Comparison of ENCODE assay signal across 8 cellular contexts in the genomic region with DNA sequence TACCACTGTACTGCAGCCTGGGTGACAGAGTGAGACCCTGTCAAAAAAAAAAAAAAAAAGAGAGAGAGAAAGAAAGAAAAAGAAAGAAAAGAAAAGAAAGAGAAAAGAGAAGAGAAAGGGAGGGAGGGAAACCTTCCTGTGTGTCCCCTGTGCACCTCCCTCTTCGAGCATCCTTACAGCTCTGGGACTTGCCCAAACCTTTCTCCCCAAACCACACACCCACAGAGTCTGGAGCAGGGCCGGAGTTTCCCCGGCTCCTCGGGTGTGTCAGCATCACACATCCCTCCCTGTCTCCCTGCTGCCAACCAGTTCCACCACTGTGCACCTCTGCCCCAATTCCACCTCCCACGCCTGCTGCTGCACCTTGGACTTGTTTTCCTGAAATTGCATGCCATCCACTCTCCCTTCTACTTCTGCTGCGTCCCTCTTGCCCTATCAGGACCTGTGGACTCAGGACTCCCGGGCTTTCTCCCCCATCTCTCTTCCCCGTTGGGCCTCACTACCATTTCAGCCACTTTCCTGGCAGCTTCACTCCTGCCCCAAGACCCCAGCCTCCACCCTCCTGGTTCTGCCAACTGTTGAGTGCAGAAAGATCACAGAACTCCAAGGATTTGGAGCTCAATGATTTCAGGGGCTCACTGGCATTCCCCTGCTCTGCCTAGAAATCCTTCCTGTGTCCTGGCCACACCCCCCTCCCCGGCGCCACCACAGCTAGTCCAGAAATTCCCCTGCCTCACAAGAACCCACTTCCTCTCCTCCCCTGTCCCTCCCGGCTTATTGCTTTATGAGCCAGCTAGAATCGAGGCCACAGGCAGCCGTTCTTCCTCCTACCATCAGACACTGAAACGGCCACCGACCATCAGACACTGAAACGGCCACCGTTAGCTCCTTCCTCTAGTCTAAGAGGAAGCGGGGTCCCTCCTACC. TPM values are rescaled to one million over a fixed set of nuclear protein-coding genes. Genes with fewer than 3 reads are reported as not detected.
DNase-seq lines count a peak whose midpoint lies in the region; FAIRE-seq and TF ChIP-seq lines count a peak whose summit lies in the region.

No MANE protein-coding gene starts in this region.

- H3K4me1 Mint-ChIP-seq in CD4-positive, alpha-beta memory T cell, result peaks cover 10 to 26% (median 15%) of the 10 kb centered on the region in 4 donors
- H3K4me1 Mint-ChIP-seq in activated CD4-positive, alpha-beta memory T cell treated with anti-CD3 and anti-CD28 coated beads, Interleukin-2, amount 10 ng/mL, durations not matched to agents 7 days and 5 days, result peaks cover 17% of the 10 kb centered on the region

- H3K36me3 ChIP-seq in CD4-positive, alpha-beta memory T cell (ENCODE audit: insufficient read depth, low read length), result peaks cover 3% of the 10 kb centered on the region
- H3K36me3 ChIP-seq in left ventricle myocardium inferior, result peaks cover 24% of the 10 kb centered on the region
- H3K36me3 ChIP-seq in HAP-1 (replicated peaks), result no peaks in the 10 kb centered on the region; the same call in 1 of the 2 replicates

- peak in 3 of 5 donors; percentile 15 to 23 (median 17) for DNase-seq in CD4-positive, alpha-beta memory T cell
- DNase-seq in HTR-8/SVneo (ENCODE audit: insufficient read length, low spot score) (peak; percentile 78), left ventricle myocardium inferior (no peak), HAP-1 (ENCODE audit: low spot score in 2 of 2) (no peak), SHP77 (lab: John Stamatoyannopoulos, UW) (no peak), DMS114 treated with DMSO at 0.1 percent for 48 hours (lab: John Stamatoyannopoulos, UW; ENCODE audit: unreplicated experiment) (no peak)
- peak; percentile 36 for DNase-seq in activated CD4-positive, alpha-beta memory T cell treated with anti-CD3 and anti-CD28 coated beads, Interleukin-2, amount 10 ng/mL, durations not matched to agents 7 days and 5 days
- DNase-seq in stimulated activated CD4-positive, alpha-beta T cell treated with anti-CD3 and anti-CD28 coated beads, Interleukin-4, amount 100 ng/mL, for 24 hours, result peak; percentile 42

- H3K27ac ChIP-seq in CD4-positive, alpha-beta memory T cell (ENCODE audit: low read depth, low read length), result peak overlapping the region; percentile 48
- peak overlapping the region; percentile 30 for H3K27ac ChIP-seq in left ventricle myocardium inferior (replicated peaks)

- H3K4me1 ChIP-seq in CD4-positive, alpha-beta memory T cell (ENCODE audit: insufficient read depth, low read length), result peaks cover 14% of the 10 kb centered on the region
- H3K4me1 ChIP-seq in left ventricle myocardium inferior, result peaks cover 12% of the 10 kb centered on the region
- peaks cover 6% of the 10 kb centered on the region; the same call in 1 of the 2 replicates for H3K4me1 ChIP-seq in HAP-1

- H3K9me3 Mint-ChIP-seq in CD4-positive, alpha-beta memory T cell, result no peaks in the 10 kb centered on the region
- no peaks in the 10 kb centered on the region for H3K9me3 Mint-ChIP-seq in activated CD4-positive, alpha-beta memory T cell treated with anti-CD3 and anti-CD28 coated beads, Interleukin-2, amount 10 ng/mL, durations not matched to agents 7 days and 5 days

- no peak for TF ChIP-seq CTCF in left ventricle myocardium inferior (IDR thresholded peaks at IDR 0.05; ENCODE audit: borderline replicate concordance)

- FAIRE-seq in HTR-8/SVneo (lab: Jason Lieb, UNC), result peak; percentile 67

- in situ Hi-C loops in HAP-1 (cut with MboI; ENCODE audit: low sequenced_read_pairs), result no loop called here

- peaks cover 3 to 4% of the 10 kb centered on the region in 2 donors for H3K36me3 Mint-ChIP-seq in CD4-positive, alpha-beta memory T cell
- H3K36me3 Mint-ChIP-seq in activated CD4-positive, alpha-beta memory T cell treated with anti-CD3 and anti-CD28 coated beads, Interleukin-2, amount 10 ng/mL, durations not matched to agents 7 days and 5 days (ENCODE audit: low read depth), result peaks cover 9% of the 10 kb centered on the region

- H3K4me3 ChIP-seq in CD4-positive, alpha-beta memory T cell (ENCODE audit: low read length in 2 of 2), result peak overlapping the region in 1 of 2 donors; percentile 2
- H3K4me3 ChIP-seq in left ventricle myocardium inferior (no peak overlapping the region), HAP-1 (no peak overlapping the region)

- H3K27ac Mint-ChIP-seq in CD4-positive, alpha-beta memory T cell, result peak overlapping the region; percentile 71 to 94 (median 88)
- peak overlapping the region; percentile 73 for H3K27ac Mint-ChIP-seq in activated CD4-positive, alpha-beta memory T cell treated with anti-CD3 and anti-CD28 coated beads, Interleukin-2, amount 10 ng/mL, durations not matched to agents 7 days and 5 days

- CTCF ChIA-PET in CD4-positive, alpha-beta memory T cell (lab: Charles Lee; ENCODE audit: partially characterized antibody), result interaction anchor here (0.7 to 2.2 kb wide), 6 partner anchors 9 to 131 kb away, joined by 3 to 11 read pairs (median 4); no protein-coding TSS in a partner anchor
- CTCF ChIA-PET in activated CD4-positive, alpha-beta memory T cell treated with anti-CD3 and anti-CD28 coated beads, Interleukin-2, amount 10 ng/mL, durations not matched to agents 7 days and 5 days (lab: Charles Lee), result interaction anchor here (0.6 to 11.7 kb wide), 4 partner anchors 8 to 92 kb away, joined by 3 to 169 read pairs (median 8); no protein-coding TSS in a partner anchor

- intact Hi-C loops in CD4-positive, alpha-beta memory T cell (cut with micrococcal nuclease), result no loop called here
- intact Hi-C loops in left ventricle myocardium inferior (cut with micrococcal nuclease), result no loop called here

- H3K27me3 Mint-ChIP-seq in CD4-positive, alpha-beta memory T cell, result no peaks in the 10 kb centered on the region
- no peaks in the 10 kb centered on the region for H3K27me3 Mint-ChIP-seq in activated CD4-positive, alpha-beta memory T cell treated with anti-CD3 and anti-CD28 coated beads, Interleukin-2, amount 10 ng/mL, durations not matched to agents 7 days and 5 days

- H3K4me3 Mint-ChIP-seq in CD4-positive, alpha-beta memory T cell, result peak overlapping the region in 7 of 8 donors; percentile 26 to 79 (median 61)
- H3K4me3 Mint-ChIP-seq in activated CD4-positive, alpha-beta memory T cell treated with anti-CD3 and anti-CD28 coated beads, Interleukin-2, amount 10 ng/mL, durations not matched to agents 7 days and 5 days, result peak overlapping the region; percentile 4

- H3K9me3 ChIP-seq in CD4-positive, alpha-beta memory T cell (ENCODE audit: control insufficient read depth in 1 of 2, low read length in 2 of 2), result no peaks in the 10 kb centered on the region
- H3K9me3 ChIP-seq in left ventricle myocardium inferior (replicated peaks), result no peaks in the 10 kb centered on the region
- H3K9me3 ChIP-seq in HAP-1, result no peaks in the 10 kb centered on the region

- H3K27me3 ChIP-seq in CD4-positive, alpha-beta memory T cell (ENCODE audit: insufficient read depth, low read length), result no peaks in the 10 kb centered on the region
- H3K27me3 ChIP-seq in left ventricle myocardium inferior (ENCODE audit: low read depth) (no peaks in the 10 kb centered on the region), HAP-1 (ENCODE audit: low read depth) (no peaks in the 10 kb centered on the region)

- POLR2A ChIA-PET in CD4-positive, alpha-beta memory T cell (lab: Charles Lee; ENCODE audit: partially characterized antibody), result interaction anchor here (1.0 to 1.2 kb wide), 2 partner anchors 101 to 121 kb away, joined by 3 to 5 read pairs; a partner anchor contains a TSS
- POLR2A ChIA-PET in activated CD4-positive, alpha-beta memory T cell treated with anti-CD3 and anti-CD28 coated beads, Interleukin-2, amount 10 ng/mL, durations not matched to agents 7 days and 5 days (lab: Charles Lee), result interaction anchor here (0.8 to 1.6 kb wide), 3 partner anchors 13 to 107 kb away, joined by 3 to 4 read pairs (median 3); no protein-coding TSS in a partner anchor

RNA-seq across cellular contexts. Expression of a gene that starts 3.7 kb away (rescaled TPM):
- 1 to 10 TPM; 9.6 to 9.7 TPM for total RNA-seq in CD4-positive, alpha-beta memory T cell
- polyA plus RNA-seq in CD4-positive, alpha-beta memory T cell, result 1 to 10 TPM; 1.0 to 1.1 TPM
- total RNA-seq in activated CD4-positive, alpha-beta memory T cell treated with anti-CD3 and anti-CD28 coated beads, Interleukin-2, amount 10 ng/mL, durations not matched to agents 7 days and 5 days, result 1 to 10 TPM; 5.2 to 5.6 TPM
- total RNA-seq in left ventricle myocardium inferior, result 1.8 TPM

RNA-seq across cellular contexts. Expression of a gene that starts 17.9 kb away (rescaled TPM):
- total RNA-seq in CD4-positive, alpha-beta memory T cell, result 10 to 100 TPM; 10.2 to 16.1 TPM
- 10 to 100 TPM; 13.1 to 20.2 TPM for polyA plus RNA-seq in CD4-positive, alpha-beta memory T cell
- total RNA-seq in activated CD4-positive, alpha-beta memory T cell treated with anti-CD3 and anti-CD28 coated beads, Interleukin-2, amount 10 ng/mL, durations not matched to agents 7 days and 5 days, result 10 to 100 TPM; 13.5 to 16.3 TPM
- 5.3 TPM for total RNA-seq in left ventricle myocardium inferior

RNA-seq across cellular contexts. Expression of a gene that starts 18.0 kb away (rescaled TPM):
- total RNA-seq in CD4-positive, alpha-beta memory T cell, result 10 to 100 TPM; 30.4 to 31.7 TPM
- 10 to 100 TPM; 10.2 to 14.4 TPM for polyA plus RNA-seq in CD4-positive, alpha-beta memory T cell
- total RNA-seq in activated CD4-positive, alpha-beta memory T cell treated with anti-CD3 and anti-CD28 coated beads, Interleukin-2, amount 10 ng/mL, durations not matched to agents 7 days and 5 days, result 10 to 100 TPM; 28.0 to 29.8 TPM
- total RNA-seq in left ventricle myocardium inferior, result 76.4 TPM

RNA-seq across cellular contexts. Expression of a gene that starts 30.2 kb away (rescaled TPM):
- not detected for total RNA-seq in CD4-positive, alpha-beta memory T cell
- polyA plus RNA-seq in CD4-positive, alpha-beta memory T cell, result not detected
- not detected for total RNA-seq in activated CD4-positive, alpha-beta memory T cell treated with anti-CD3 and anti-CD28 coated beads, Interleukin-2, amount 10 ng/mL, durations not matched to agents 7 days and 5 days
- not detected for total RNA-seq in left ventricle myocardium inferior

RNA-seq across cellular contexts. Expression of a gene that starts 56.1 kb away (rescaled TPM):
- 10 to 100 TPM; 39.6 to 42.7 TPM for total RNA-seq in CD4-positive, alpha-beta memory T cell
- 1 to 10 TPM; 3.7 to 4.0 TPM for polyA plus RNA-seq in CD4-positive, alpha-beta memory T cell
- 10 to 100 TPM; 19.8 to 21.1 TPM for total RNA-seq in activated CD4-positive, alpha-beta memory T cell treated with anti-CD3 and anti-CD28 coated beads, Interleukin-2, amount 10 ng/mL, durations not matched to agents 7 days and 5 days
- total RNA-seq in left ventricle myocardium inferior, result 2.8 TPM

Comparison
In these comparisons a context has a peak if more than half of its experiments do, and no peak if none do; other contexts are left out.
1. DNase-seq: peak in CD4-positive, alpha-beta memory T cell (3 of 5), HTR-8/SVneo (single experiment), activated CD4-positive, alpha-beta memory T cell treated with anti-CD3 and anti-CD28 coated beads, Interleukin-2, amount 10 ng/mL, durations not matched to agents 7 days and 5 days (single experiment) and stimulated activated CD4-positive, alpha-beta T cell treated with anti-CD3 and anti-CD28 coated beads, Interleukin-4, amount 100 ng/mL, for 24 hours (single experiment); none in left ventricle myocardium inferior (single experiment), HAP-1 (0 of 2), SHP77 (0 of 2) and DMS114 treated with DMSO at 0.1 percent for 48 hours (single experiment).